Comparison of ENCODE assay signal across 1 cellular context in the genomic region with DNA sequence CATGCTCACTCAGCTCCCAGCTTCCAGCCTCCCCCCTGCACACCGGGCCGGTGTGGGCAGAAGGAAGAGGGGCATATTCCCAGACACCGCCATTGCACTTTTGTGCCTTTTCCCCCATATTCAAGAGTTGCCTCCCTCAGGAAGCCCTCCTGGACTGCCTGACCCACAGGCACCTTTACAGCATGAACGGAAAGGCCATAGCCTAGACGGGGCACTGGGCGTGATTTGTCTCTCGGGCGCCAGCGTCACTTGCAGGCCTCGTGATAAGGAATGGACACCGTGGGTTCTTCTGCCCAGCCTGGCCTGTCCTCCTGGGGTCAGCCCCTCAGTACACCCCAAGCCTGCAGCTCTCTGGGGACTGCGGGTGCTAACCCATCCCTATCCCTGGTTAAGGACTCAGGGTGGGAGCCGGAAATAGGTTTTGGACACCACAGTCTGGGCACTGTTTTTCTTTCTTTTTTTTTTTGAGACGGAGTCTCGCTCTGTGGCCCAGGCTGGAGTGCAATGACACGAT.
A peak's percentile ranks its signal among the peaks of the same experiment; 100 is the strongest.
TF ChIP-seq lines count a peak whose summit lies in the region.

No MANE protein-coding gene starts in this region.

TF ChIP-seq in HepG2, 621 proteins besides CTCF, POLR2A, EP300 and RAD21 (continued from another document):
- no peak for TF ChIP-seq TBL1XR1 (IDR thresholded peaks at IDR 0.05; ENCODE audit: borderline replicate concordance, low read length, partially characterized antibody)
- no peak for TF ChIP-seq FOXK1 (CRISPR knock-in tag; IDR thresholded peaks at IDR 0.05; ENCODE audit: borderline replicate concordance, low read depth)
- no peak for TF ChIP-seq ZNF547 (CRISPR knock-in tag; IDR thresholded peaks at IDR 0.05)
- peak; percentile 42; the same call in 1 of the 2 replicates for TF ChIP-seq UBTF (CRISPR knock-in tag; IDR thresholded peaks at IDR 0.05)
